ENCODE assay signal across 13 cellular contexts in genomic region chr3:113623324-113623723, GRCh38.
DNase-seq lines count a peak whose midpoint lies in the region; ATAC-seq and TF ChIP-seq lines count a peak whose summit lies in the region.
"Had no signal": no experiment of that assay in that cellular context is flagged by ENCODE, and none has a peak within 500 bp of the region (broad histone marks: within the 10 kb centered on the region; RNA-seq: fewer than 3 reads in every experiment).

No MANE protein-coding gene starts in this region.

- peak; percentile 17 for TF ChIP-seq CTCF in astrocyte of the cerebellum (IDR thresholded peaks at IDR 0.05; ENCODE audit: low read depth, low read length, missing control alignments)

- no peak overlapping the region for H3K4me3 ChIP-seq in astrocyte of the cerebellum (ENCODE audit: low read depth, low read length)
- H3K4me3 ChIP-seq: transverse colon had no signal

- H3K27me3 Mint-ChIP-seq in stimulated activated memory B cell treated with anti-CD40 and anti-IgM and Interleukin-4, amounts not matched to agents 10 μg/mL and 1 μg/mL and 100 μg/mL, for 72 hours = no peaks in the 10 kb centered on the region

- H3K9me3 Mint-ChIP-seq in stimulated activated memory B cell treated with anti-CD40 and anti-IgM and Interleukin-4, amounts not matched to agents 10 μg/mL and 1 μg/mL and 100 μg/mL, for 72 hours = no peaks in the 10 kb centered on the region

- peaks cover 73% of the 10 kb centered on the region for H3K36me3 Mint-ChIP-seq in stimulated activated memory B cell treated with anti-CD40 and anti-IgM and Interleukin-4, amounts not matched to agents 10 μg/mL and 1 μg/mL and 100 μg/mL, for 72 hours

- no peak for ATAC-seq in stimulated activated memory B cell treated with anti-CD40 and anti-IgM and Interleukin-4, amounts not matched to agents 10 μg/mL and 1 μg/mL and 100 μg/mL, for 72 hours
- no peak for ATAC-seq in activated CD4-positive, CD25-positive, alpha-beta regulatory T cell treated with anti-CD3 and anti-CD28 coated beads, Interleukin-2, amount 50 U/mL, for 24 hours
- no peak for ATAC-seq in GM18870 (IDR thresholded peaks at IDR 0.05; ENCODE audit: unreplicated experiment)

- DNase-seq in NCI-H82 (lab: John Stamatoyannopoulos, UW) = peak; percentile 19
- no peak for DNase-seq in NCI-H82 treated with DMSO at 0.1 percent for 48 hours (lab: John Stamatoyannopoulos, UW; ENCODE audit: unreplicated experiment)
- no peak for DNase-seq in astrocyte of the cerebellum (ENCODE audit: low read depth)
- DNase-seq in iPS DF 19.7 (ENCODE audit: low read depth, low spot score) = peak; percentile 57
- DNase-seq in stimulated activated naive CD4-positive, alpha-beta T cell (lab: John Stamatoyannopoulos, UW) = no peak
- DNase-seq: ACHN; effector memory CD4-positive, alpha-beta T cell; Kasumi-1; T-helper 9 cell; transverse colon had no signal

- in situ Hi-C loops in astrocyte of the cerebellum (cut with HindIII; ENCODE audit: low sequenced_read_pairs) = no loop called here

- H3K27ac Mint-ChIP-seq in stimulated activated memory B cell treated with anti-CD40 and anti-IgM and Interleukin-4, amounts not matched to agents 10 μg/mL and 1 μg/mL and 100 μg/mL, for 72 hours = peak overlapping the region; percentile 9

- H3K4me1 Mint-ChIP-seq in stimulated activated memory B cell treated with anti-CD40 and anti-IgM and Interleukin-4, amounts not matched to agents 10 μg/mL and 1 μg/mL and 100 μg/mL, for 72 hours = peaks cover 47% of the 10 kb centered on the region

- no peak overlapping the region for H3K4me3 Mint-ChIP-seq in stimulated activated memory B cell treated with anti-CD40 and anti-IgM and Interleukin-4, amounts not matched to agents 10 μg/mL and 1 μg/mL and 100 μg/mL, for 72 hours

Comparison
In these comparisons a context has a peak if more than half of its experiments do, and no peak if none do; other contexts are left out.
1. DNase-seq: peak in NCI-H82 (single experiment) and iPS DF 19.7 (single experiment); none in NCI-H82 treated with DMSO at 0.1 percent for 48 hours (single experiment), astrocyte of the cerebellum (single experiment) and stimulated activated naive CD4-positive, alpha-beta T cell (0 of 6).